9 cellular contexts compared by ENCODE assay signal in the genomic region with DNA sequence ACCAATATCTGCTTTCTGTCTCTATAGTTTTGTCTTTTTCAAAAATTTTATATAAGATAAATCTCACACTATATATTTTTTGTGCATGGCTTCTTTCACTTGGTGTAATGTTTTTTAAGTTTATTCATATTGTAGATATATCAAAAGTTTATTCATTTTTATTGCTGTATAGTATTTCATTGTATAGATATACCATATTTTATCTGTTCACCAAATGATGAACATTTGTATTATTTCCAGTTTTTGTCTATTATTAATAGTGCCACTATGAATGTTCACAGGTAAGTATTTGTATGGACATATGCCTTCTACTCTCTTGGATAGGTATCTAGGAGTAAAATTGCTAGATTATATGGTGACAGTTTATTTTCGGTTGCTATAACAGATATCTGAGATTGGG.
"Had no signal": no experiment of that assay in that cellular context is flagged by ENCODE, and none has a peak within 500 bp of the region (broad histone marks: within the 10 kb centered on the region; RNA-seq: fewer than 3 reads in every experiment).

No MANE protein-coding gene starts in this region.

- H3K9me3 ChIP-seq: HAP-1 had no signal

- H3K27ac Mint-ChIP-seq: HFFc6, IgD-negative memory B cell had no signal

- H3K4me3 Mint-ChIP-seq: HFFc6, IgD-negative memory B cell had no signal

- H3K27ac ChIP-seq: GM23248, HL-60 had no signal

- H3K9ac ChIP-seq: GM23248 had no signal

- FAIRE-seq: HepG2 had no signal

- H3K4me1 ChIP-seq: HAP-1 had no signal

- ATAC-seq: HCT116, HepG2 had no signal

- H3K36me3 ChIP-seq: HAP-1 had no signal

- H2AFZ ChIP-seq: GM23248 had no signal

- DNase-seq: GM23248, GOT3, H7, HFFc6 had no signal

- H3K4me3 ChIP-seq: GM23248, HAP-1 had no signal
